1 cellular context compared by ENCODE assay signal in genomic region chr11:64185323-64186204, GRCh38.
TF ChIP-seq lines count a peak whose summit lies in the region.

Gene STIP1 (plus strand): TSS chr11:64186171. CDS start chr11:64186262, 91 bp downstream.

TF ChIP-seq in GM12878, 131 proteins besides CTCF, POLR2A, EP300 and RAD21 (continued from another document):
- no peak for TF ChIP-seq CUX1 (IDR thresholded peaks at IDR 0.05; ENCODE audit: insufficient replicate concordance, low read depth, low read length)
- no peak for TF ChIP-seq NBN (IDR thresholded peaks at IDR 0.05)
- TF ChIP-seq RELA (IDR thresholded peaks at IDR 0.05; ENCODE audit: borderline replicate concordance, partially characterized antibody) = peak; percentile 8
- TF ChIP-seq SREBF2 (IDR thresholded peaks at IDR 0.05; ENCODE audit: low read length) = no peak
- no peak for TF ChIP-seq CBX3 (IDR thresholded peaks at IDR 0.05; ENCODE audit: borderline replicate concordance, low read depth)
- TF ChIP-seq ZNF592 (IDR thresholded peaks at IDR 0.05) = no peak
- TF ChIP-seq USF1 (IDR thresholded peaks at IDR 0.05; ENCODE audit: borderline replicate concordance, extremely low read length, insufficient read depth, low read depth, low read length) = peak; percentile 83
- no peak for TF ChIP-seq KAT2A (conservative IDR thresholded peaks at IDR 0.05; ENCODE audit: control insufficient read depth, low read depth, low read length)
- TF ChIP-seq ZNF384 (IDR thresholded peaks at IDR 0.05; ENCODE audit: borderline replicate concordance, low read depth, low read length) = no peak
- TF ChIP-seq ETV6 (conservative IDR thresholded peaks at IDR 0.05 in 1 of 2, IDR thresholded peaks at IDR 0.05 in 1 of 2; ENCODE audit: borderline replicate concordance in 1 of 2, low read depth in 1 of 2) = no peak
- TF ChIP-seq GATAD2B (conservative IDR thresholded peaks at IDR 0.05; ENCODE audit: low read depth) = peak; percentile 81
- no peak for TF ChIP-seq USF2 (IDR thresholded peaks at IDR 0.05; ENCODE audit: borderline replicate concordance, low read depth, low read length)
- no peak for TF ChIP-seq SRF (IDR thresholded peaks at IDR 0.05; ENCODE audit: low read depth in 2 of 2, low read length in 2 of 2)
- peak; percentile 68 for TF ChIP-seq MAX (IDR thresholded peaks at IDR 0.05; ENCODE audit: low read depth, low read length)
- no peak for TF ChIP-seq MTA3 (IDR thresholded peaks at IDR 0.05; ENCODE audit: borderline replicate concordance, low read length)
- no peak for TF ChIP-seq EZH2 (IDR thresholded peaks at IDR 0.05; ENCODE audit: borderline replicate concordance, control insufficient read depth, low read depth, low read length)
- no peak for TF ChIP-seq IRF5 (IDR thresholded peaks at IDR 0.05; ENCODE audit: borderline replicate concordance)
- no peak for TF ChIP-seq HDAC6 (IDR thresholded peaks at IDR 0.05; ENCODE audit: unreplicated experiment)
- peak; percentile 32 for TF ChIP-seq SIX5 (IDR thresholded peaks at IDR 0.05; ENCODE audit: low read depth, low read length, severe bottlenecking)
- TF ChIP-seq E4F1 (IDR thresholded peaks at IDR 0.05; ENCODE audit: borderline replicate concordance, partially characterized antibody) = peak; percentile 88
- TF ChIP-seq ZNF274 (IDR thresholded peaks at IDR 0.05; ENCODE audit: insufficient read depth, insufficient read length) = no peak
- TF ChIP-seq BCL3 (IDR thresholded peaks at IDR 0.05; ENCODE audit: borderline replicate concordance, insufficient read depth, low read depth, low read length, poor library complexity, severe bottlenecking) = no peak
- TF ChIP-seq MXI1 (IDR thresholded peaks at IDR 0.05; ENCODE audit: low read depth, low read length) = peak; percentile 74
- TF ChIP-seq HDAC2 (IDR thresholded peaks at IDR 0.05) = no peak
- TF ChIP-seq BMI1 (IDR thresholded peaks at IDR 0.05; ENCODE audit: borderline replicate concordance) = no peak
- TF ChIP-seq CBFB (IDR thresholded peaks at IDR 0.05; ENCODE audit: low read depth) = no peak; the same call in 1 of the 2 replicates
- 0 out of 2 replicates have a peak, but pooled peaks have one; percentile 18 for TF ChIP-seq ZNF687 (IDR thresholded peaks at IDR 0.05)
- no peak for TF ChIP-seq ATF2 (IDR thresholded peaks at IDR 0.05; ENCODE audit: low read length)
- TF ChIP-seq ASH2L (IDR thresholded peaks at IDR 0.05; ENCODE audit: borderline replicate concordance, low read depth) = no peak
TF ChIP-seq in GM12878: peak in this region for 58.
